In the genomic region with DNA sequence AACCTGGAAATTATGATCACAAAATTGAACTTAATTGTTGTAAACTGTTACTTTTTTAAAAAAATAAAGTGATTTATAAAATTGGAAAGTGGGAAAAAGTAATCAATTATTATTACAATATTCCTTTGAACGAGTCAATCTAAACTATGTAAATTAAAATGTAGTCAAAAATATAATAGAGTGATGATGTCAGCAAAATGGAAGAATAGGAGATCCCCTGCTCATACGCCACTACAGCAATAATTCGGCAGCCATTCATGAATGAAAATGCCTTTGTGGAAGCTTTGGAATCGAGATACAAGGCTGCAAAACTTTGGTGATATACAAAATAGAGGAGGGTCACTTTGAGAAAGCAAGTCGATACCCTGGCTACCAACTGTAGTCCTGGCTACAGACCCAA, we compare ENCODE assay signal across 8 cellular contexts. TPM values are rescaled to one million over a fixed set of nuclear protein-coding genes. Genes with fewer than 3 reads are reported as not detected.
"Had no signal": no experiment of that assay in that cellular context is flagged by ENCODE, and none has a peak within 500 bp of the region (broad histone marks: within the 10 kb centered on the region; RNA-seq: fewer than 3 reads in every experiment).

No MANE protein-coding gene starts in this region.

- H3K4me3 ChIP-seq: GM23338, HAP-1 had no signal

- DNase-seq: H7, HFFc6, KG1 had no signal

- H3K27ac Mint-ChIP-seq: GM23338, HFFc6, IgD-negative memory B cell had no signal

- H3K36me3 ChIP-seq: HAP-1 had no signal

- H3K4me1 ChIP-seq: HAP-1 had no signal

- H3K4me1 Mint-ChIP-seq: IgD-negative memory B cell had no signal

- H3K4me3 Mint-ChIP-seq: GM23338, HFFc6, IgD-negative memory B cell had no signal

- ATAC-seq: GM23338, HCT116 had no signal

- H3K9me3 ChIP-seq: HAP-1 had no signal

- H3K27ac ChIP-seq: HL-60 had no signal

- H2AFZ ChIP-seq: GM23338 had no signal

- H3K27me3 Mint-ChIP-seq: IgD-negative memory B cell had no signal

- H3K4me2 ChIP-seq: GM23338 had no signal

RNA-seq across cellular contexts. Expression of a gene that starts 36.4 kb away (rescaled TPM):
- total RNA-seq: H7, HFFc6 had no signal
- polyA plus RNA-seq: IgD-negative memory B cell had no signal
